Comparison of ENCODE assay signal across 8 cellular contexts in genomic region chr6:35920793-35921732, GRCh38. TPM values are rescaled to one million over a fixed set of nuclear protein-coding genes. Genes with fewer than 3 reads are reported as not detected.
DNase-seq lines count a peak whose midpoint lies in the region; TF ChIP-seq lines count a peak whose summit lies in the region.

Gene SRPK1, minus strand, starts transcription at chr6:35921098. Its CDS starts 42 bp downstream, at chr6:35921056.

- under 1% methylated on average over 15 of the region's 69 CpGs for WGBS in SK-N-SH (ENCODE audit: low lambda C conversion rate)

- H3K4me3 ChIP-seq in HEK293 (ENCODE audit: low read depth, low read length) (peak within 1 kb of the TSS; percentile 67), SK-N-SH (ENCODE audit: low read depth in 2 of 2, low read length in 1 of 2) (peak within 1 kb of the TSS; percentile 80 to 82)

- H2AFZ ChIP-seq in SK-N-SH (ENCODE audit: low read depth) = peak within 1 kb of the TSS; percentile 93

- H3K27me3 ChIP-seq in SK-N-SH (ENCODE audit: insufficient read depth) = no peaks in the 10 kb centered on the region

- H3K9ac ChIP-seq in SK-N-SH = peak within 1 kb of the TSS; percentile 77

- H3K36me3 ChIP-seq in HEK293 (ENCODE audit: control insufficient read depth in 2 of 2, insufficient read depth in 1 of 2, low read length in 2 of 2) = peaks cover 13 to 25% of the 10 kb centered on the region in 2 experiments; a peak in 2 of 3 replicates
- H3K36me3 ChIP-seq in SK-N-SH (replicated peaks in 1 of 2; ENCODE audit: control insufficient read depth in 1 of 2, insufficient read depth in 2 of 2, low read length in 1 of 2) = no peaks in the 10 kb centered on the region

- no peak for TF ChIP-seq RAD21 in SK-N-SH (IDR thresholded peaks at IDR 0.05; ENCODE audit: low read length)

- H3K9me2 ChIP-seq in SK-N-SH = no peaks in the 10 kb centered on the region

- no peaks in the 10 kb centered on the region for H3K9me3 Mint-ChIP-seq in activated naive CD4-positive, alpha-beta T cell treated with anti-CD3 and anti-CD28 coated beads, Interleukin-2, amount 10 ng/mL, durations not matched to agents 7 days and 5 days

- POLR2A ChIA-PET in HEK293 (lab: Yijun Ruan, JAX) (interaction anchor here (0.6 to 3.3 kb wide), 4 partner anchors 11 to 107 kb away, joined by 4 to 15 read pairs (median 6); partner anchors contain the start of gene MAPK14), SK-N-SH (lab: Yijun Ruan, JAX) (no interaction called here)

- H3K4me1 ChIP-seq in HEK293 (ENCODE audit: control insufficient read depth, insufficient read depth, low read length) (peaks cover 11% of the 10 kb centered on the region), SK-N-SH (ENCODE audit: control insufficient read depth in 1 of 2, insufficient read depth in 2 of 2, low read depth in 1 of 2, low read length in 1 of 2) (peaks cover 7 to 9% of the 10 kb centered on the region in 2 experiments; a peak in 3 of 4 replicates)

- no peak for TF ChIP-seq EP300 in SK-N-SH (IDR thresholded peaks at IDR 0.05; ENCODE audit: borderline replicate concordance in 1 of 2, low read depth in 1 of 2, low read length in 1 of 2)

- H4K20me1 ChIP-seq in SK-N-SH (ENCODE audit: insufficient read depth) = peaks cover 7% of the 10 kb centered on the region; the same call in 1 of the 2 replicates

- H3K27me3 Mint-ChIP-seq in activated naive CD4-positive, alpha-beta T cell treated with anti-CD3 and anti-CD28 coated beads, Interleukin-2, amount 10 ng/mL, durations not matched to agents 7 days and 5 days = no peaks in the 10 kb centered on the region

- CTCF ChIA-PET in HEK293 (lab: Yijun Ruan, JAX) (interaction anchor here (2.3 kb wide), 1 partner anchor 174 kb away, joined by 9 read pairs; no protein-coding TSS in a partner anchor), SK-N-SH (lab: Yijun Ruan, JAX) (interaction anchor here (0.7 to 1.9 kb wide), 3 partner anchors 24 to 184 kb away, joined by 3 to 9 read pairs (median 3); partner anchors contain the start of gene ARMC12)
- CTCF ChIA-PET in activated naive CD4-positive, alpha-beta T cell treated with anti-CD3 and anti-CD28 coated beads, Interleukin-2, amount 10 ng/mL, durations not matched to agents 7 days and 5 days (lab: Charles Lee) = interaction anchor here (0.8 kb wide), 1 partner anchor 174 kb away, joined by 3 read pairs; no protein-coding TSS in a partner anchor

- DNase-seq in GM03348 (ENCODE audit: low spot score) (peak; percentile 98), MV-4-11 (lab: John Stamatoyannopoulos, UW) (peak; percentile 67), SK-N-SH (peak; percentile 99), globus pallidus (ENCODE audit: low spot score) (peak; percentile 82), occipital lobe (lab: John Stamatoyannopoulos, UW) (peak; percentile 87), superior temporal gyrus (ENCODE audit: extremely low spot score) (peak; percentile 80)
- DNase-seq in activated naive CD4-positive, alpha-beta T cell treated with anti-CD3 and anti-CD28 coated beads, Interleukin-2, amount 10 ng/mL, durations not matched to agents 7 days and 5 days = peak; percentile 91

- peaks cover 41% of the 10 kb centered on the region for H3K4me1 Mint-ChIP-seq in activated naive CD4-positive, alpha-beta T cell treated with anti-CD3 and anti-CD28 coated beads, Interleukin-2, amount 10 ng/mL, durations not matched to agents 7 days and 5 days

- H3K36me3 Mint-ChIP-seq in activated naive CD4-positive, alpha-beta T cell treated with anti-CD3 and anti-CD28 coated beads, Interleukin-2, amount 10 ng/mL, durations not matched to agents 7 days and 5 days = peaks cover 20% of the 10 kb centered on the region

- TF ChIP-seq CTCF in HEK293 (tag by site-specific recombination; IDR thresholded peaks at IDR 0.05) (no peak), SK-N-SH (IDR thresholded peaks at IDR 0.05) (no peak)

- H3K27ac ChIP-seq in HEK293 (ENCODE audit: extremely low read depth, low read depth, low read length) = peak within 1 kb of the TSS; percentile 83
- H3K27ac ChIP-seq in SK-N-SH (ENCODE audit: low read depth in 2 of 2, low read length in 1 of 2) = peak within 1 kb of the TSS; percentile 60 to 73

- H3F3A ChIP-seq in SK-N-SH (replicated peaks; ENCODE audit: insufficient read depth) = no peaks in the 10 kb centered on the region

- peaks cover 48% of the 10 kb centered on the region for H3K79me2 ChIP-seq in SK-N-SH (ENCODE audit: insufficient read depth)

- H3K4me2 ChIP-seq in SK-N-SH = peak within 1 kb of the TSS; percentile 85

- H3K27ac Mint-ChIP-seq in activated naive CD4-positive, alpha-beta T cell treated with anti-CD3 and anti-CD28 coated beads, Interleukin-2, amount 10 ng/mL, durations not matched to agents 7 days and 5 days = peak within 1 kb of the TSS; percentile 87

- peak within 1 kb of the TSS; percentile 86 for H3K4me3 Mint-ChIP-seq in activated naive CD4-positive, alpha-beta T cell treated with anti-CD3 and anti-CD28 coated beads, Interleukin-2, amount 10 ng/mL, durations not matched to agents 7 days and 5 days

- H3K9me3 ChIP-seq in HEK293 (ENCODE audit: control insufficient read depth, insufficient read depth, low read depth, low read length) = no peaks in the 10 kb centered on the region
- H3K9me3 ChIP-seq in SK-N-SH = no peaks in the 10 kb centered on the region

TF ChIP-seq in HEK293, 187 proteins besides CTCF, POLR2A, EP300 and RAD21 (continues in another document):
- TF ChIP-seq GLIS1 (tag by site-specific recombination; IDR thresholded peaks at IDR 0.05) (peak; percentile 16; the same call in 1 of the 2 replicates), ZNF280D (tag by site-specific recombination; IDR thresholded peaks at IDR 0.05) (no peak), RBAK (tag by site-specific recombination; IDR thresholded peaks at IDR 0.05) (no peak)

TF ChIP-seq in SK-N-SH, 30 proteins besides CTCF, POLR2A, EP300 and RAD21 (continues in another document):
- TF ChIP-seq PBX3 (IDR thresholded peaks at IDR 0.05) = no peak
- TF ChIP-seq ZBTB33 (IDR thresholded peaks at IDR 0.05; ENCODE audit: borderline replicate concordance, low read depth) = no peak
- no peak for TF ChIP-seq GATA2 (CRISPR knock-in tag; IDR thresholded peaks at IDR 0.05)
- TF ChIP-seq ELF1 (IDR thresholded peaks at IDR 0.05) = no peak
- peak; percentile 59 for TF ChIP-seq MXI1 (IDR thresholded peaks at IDR 0.05; ENCODE audit: low read depth, low read length)
- TF ChIP-seq USF1 (IDR thresholded peaks at IDR 0.05; ENCODE audit: borderline replicate concordance, low read depth) = no peak
- peak; percentile 12 for TF ChIP-seq CHD2 (IDR thresholded peaks at IDR 0.05; ENCODE audit: low read length, partially characterized antibody)
- TF ChIP-seq FOXM1 (IDR thresholded peaks at IDR 0.05; ENCODE audit: low read depth) = no peak
- TF ChIP-seq GABPA (IDR thresholded peaks at IDR 0.05; ENCODE audit: low read depth) = no peak
- TF ChIP-seq NRF1 (IDR thresholded peaks at IDR 0.05; ENCODE audit: low read depth, low read length) = peak; percentile 87
- no peak for TF ChIP-seq MEF2A (IDR thresholded peaks at IDR 0.05; ENCODE audit: borderline replicate concordance, low read depth)
- TF ChIP-seq TEAD4 (IDR thresholded peaks at IDR 0.05; ENCODE audit: borderline replicate concordance, insufficient read depth) = no peak
- TF ChIP-seq MAX (IDR thresholded peaks at IDR 0.05; ENCODE audit: low read depth) = no peak; the same call in 1 of the 2 replicates
- TF ChIP-seq FOXJ3 (CRISPR knock-in tag; IDR thresholded peaks at IDR 0.05) = no peak
- no peak for TF ChIP-seq YY1 (IDR thresholded peaks at IDR 0.05; ENCODE audit: low read depth)
- TF ChIP-seq EZH2phosphoT487 (IDR thresholded peaks at IDR 0.05; ENCODE audit: borderline replicate concordance, low read depth) = no peak
- TF ChIP-seq POLR2AphosphoS5 (IDR thresholded peaks at IDR 0.05; ENCODE audit: low read depth, low read length) = peak; percentile 79

RNA-seq across cellular contexts. Expression of gene SRPK1, which starts in this region (rescaled TPM):
- 10.6 and 16.4 TPM in 2 replicates for polyA plus RNA-seq in SK-N-SH (2012; rRNA removed)
- 15.5 and 15.7 TPM in 2 replicates for polyA plus RNA-seq in SK-N-SH (2012; cell fraction: cytosol; rRNA removed)
- polyA plus RNA-seq in SK-N-SH (2012; cell fraction: nucleus; rRNA removed) = 13.4 and 24.5 TPM in 2 replicates
- 138 TPM for total RNA-seq in occipital lobe

Comparison
In these comparisons a context has a peak if more than half of its experiments do, and no peak if none do; other contexts are left out.
1. Peak in every context shown above with its lines: DNase-seq, H3K4me3 ChIP-seq and H3K27ac ChIP-seq.